Comparison of ENCODE assay signal across 21 cellular contexts in the genomic region with DNA sequence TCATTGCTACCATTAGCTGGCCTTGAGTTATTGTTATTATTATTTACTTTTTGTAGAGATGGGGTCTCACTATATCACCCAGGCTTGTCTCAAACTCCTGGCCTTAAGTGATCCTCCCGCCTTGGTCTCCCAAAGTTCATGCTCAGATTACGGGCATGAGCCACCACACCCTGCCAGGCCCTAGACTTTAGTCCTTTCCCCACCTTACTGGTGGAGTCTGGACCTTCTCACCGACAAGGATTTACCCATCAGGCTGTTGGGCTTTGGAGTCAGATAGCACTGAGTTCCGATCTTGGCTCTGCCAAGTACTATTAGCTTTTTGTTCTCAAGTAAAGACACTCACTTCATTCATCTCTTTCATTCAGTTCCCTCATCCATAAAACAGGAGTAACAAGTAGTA. TPM values are rescaled to one million over a fixed set of nuclear protein-coding genes. Genes with fewer than 3 reads are reported as not detected.
"Had no signal": no experiment of that assay in that cellular context is flagged by ENCODE, and none has a peak within 500 bp of the region (broad histone marks: within the 10 kb centered on the region; RNA-seq: fewer than 3 reads in every experiment).

No MANE protein-coding gene starts in this region.

- H3K4me1 ChIP-seq: body of pancreas, foreskin keratinocyte had no signal

- H3K4me3 Mint-ChIP-seq: activated CD4-positive, alpha-beta memory T cell treated with anti-CD3 and anti-CD28 coated beads for 36 hours; activated naive CD8-positive, alpha-beta T cell treated with anti-CD3 and anti-CD28 coated beads, Interleukin-2, amount 10 ng/mL, durations not matched to agents 7 days and 5 days; activated T-helper 17 cell treated with anti-CD3 and anti-CD28 coated beads, Interleukin-2, amount 50 U/mL, for 72 hours; nephron progenitor cell; T-helper 17 cell had no signal

- H3K36me3 Mint-ChIP-seq: activated CD4-positive, alpha-beta memory T cell treated with anti-CD3 and anti-CD28 coated beads for 36 hours; activated naive CD8-positive, alpha-beta T cell treated with anti-CD3 and anti-CD28 coated beads, Interleukin-2, amount 10 ng/mL, durations not matched to agents 7 days and 5 days had no signal

- H3K9me3 ChIP-seq: body of pancreas had no signal

- H3K27me3 ChIP-seq: body of pancreas, dorsolateral prefrontal cortex had no signal

- H3K4me2 ChIP-seq: hepatocyte had no signal

- H3K27ac Mint-ChIP-seq: activated CD4-positive, alpha-beta memory T cell treated with anti-CD3 and anti-CD28 coated beads for 36 hours; activated naive CD8-positive, alpha-beta T cell treated with anti-CD3 and anti-CD28 coated beads, Interleukin-2, amount 10 ng/mL, durations not matched to agents 7 days and 5 days; activated T-helper 17 cell treated with anti-CD3 and anti-CD28 coated beads, Interleukin-2, amount 50 U/mL, for 72 hours; nephron progenitor cell; T-helper 17 cell had no signal

- H3K9me3 Mint-ChIP-seq: activated CD4-positive, alpha-beta memory T cell treated with anti-CD3 and anti-CD28 coated beads for 36 hours; activated naive CD8-positive, alpha-beta T cell treated with anti-CD3 and anti-CD28 coated beads, Interleukin-2, amount 10 ng/mL, durations not matched to agents 7 days and 5 days; activated T-helper 17 cell treated with anti-CD3 and anti-CD28 coated beads, Interleukin-2, amount 50 U/mL, for 72 hours; nephron progenitor cell had no signal

- DNase-seq: activated CD4-positive, alpha-beta memory T cell treated with anti-CD3 and anti-CD28 coated beads for 36 hours; activated CD4-positive, alpha-beta T cell treated with anti-CD3 and anti-CD28 coated beads for 4 hours; activated naive CD4-positive, alpha-beta T cell treated with Interleukin-2 at 50 U/mL for 16 hours; activated naive CD8-positive, alpha-beta T cell treated with anti-CD3 and anti-CD28 coated beads, Interleukin-2, amount 10 ng/mL, durations not matched to agents 7 days and 5 days; activated T-cell treated with anti-CD3 and anti-CD28 coated beads, Interleukin-2, amount 50 U/mL, for 1 hour; body of pancreas; dorsolateral prefrontal cortex; foreskin keratinocyte; mesendoderm; nephron progenitor cell; occipital lobe; posterior cingulate gyrus; retina; stimulated activated CD8-positive, alpha-beta memory T cell treated with anti-CD3 and anti-CD28 coated beads, Interleukin-4, amount 100 ng/mL, for 48 hours; stimulated activated naive CD8-positive, alpha-beta T cell treated with anti-CD3 and anti-CD28 coated beads, Interleukin-15, Interleukin-2, amounts not matched to agents 100 U/mL and 50 U/mL, for 24 hours; T-helper 17 cell; trophoblast cell had no signal

- ATAC-seq: activated T-helper 17 cell treated with anti-CD3 and anti-CD28 coated beads, Interleukin-2, amount 50 U/mL, for 72 hours; body of pancreas; foreskin keratinocyte; stimulated activated naive CD8-positive, alpha-beta T cell treated with anti-CD3 and anti-CD28 coated beads, Interleukin-15, Interleukin-2, amounts not matched to agents 100 U/mL and 50 U/mL, for 24 hours had no signal

- FAIRE-seq: TTC549 had no signal

- H3K27ac ChIP-seq: body of pancreas, dorsolateral prefrontal cortex, foreskin keratinocyte, hepatocyte had no signal

- H3K4me3 ChIP-seq: body of pancreas, dorsolateral prefrontal cortex, hepatocyte had no signal

RNA-seq across cellular contexts. Expression of a gene that starts 17.2 kb away (rescaled TPM):
- polyA plus RNA-seq: fibroblast of lung, foreskin keratinocyte, hepatocyte had no signal
